ENCODE assay signal across 31 cellular contexts in the genomic region with DNA sequence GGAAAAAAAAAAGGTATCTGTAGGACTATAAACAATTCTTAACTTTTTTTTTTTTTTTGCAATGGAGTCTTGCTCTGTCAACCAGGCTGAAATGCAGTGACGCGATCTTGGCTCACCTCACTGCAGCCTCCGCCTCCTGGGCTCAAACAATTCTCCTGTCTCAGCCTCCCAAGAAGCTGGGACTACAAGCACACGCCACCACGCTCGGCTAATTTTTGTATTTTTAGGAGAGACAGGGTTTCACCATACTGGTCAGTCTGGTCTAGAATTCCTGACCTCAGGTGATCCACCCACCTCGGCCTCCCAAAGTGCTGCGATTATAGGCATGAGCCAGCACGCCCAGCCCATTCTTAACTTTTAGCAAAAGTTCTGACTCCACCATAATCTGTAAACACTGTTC. TPM values are rescaled to one million over a fixed set of nuclear protein-coding genes. Genes with fewer than 3 reads are reported as not detected.
DNase-seq lines count a peak whose midpoint lies in the region; ATAC-seq and TF ChIP-seq lines count a peak whose summit lies in the region.
"Had no signal": no experiment of that assay in that cellular context is flagged by ENCODE, and none has a peak within 500 bp of the region (broad histone marks: within the 10 kb centered on the region; RNA-seq: fewer than 3 reads in every experiment).

No MANE protein-coding gene starts in this region.

- no peak overlapping the region for H2AFZ ChIP-seq in trophoblast cell (ENCODE audit: insufficient read depth, low read length, poor library complexity)

- peaks cover 17 to 21% of the 10 kb centered on the region in 2 experiments for H3K36me3 ChIP-seq in trophoblast cell (ENCODE audit: control insufficient read depth in 1 of 2, insufficient read depth in 2 of 2, low read length in 2 of 2)
- peaks cover under 1 to 95% of the 10 kb centered on the region in 2 donors for H3K36me3 ChIP-seq in gastroesophageal sphincter

- no peak overlapping the region for H4K8ac ChIP-seq in trophoblast cell (ENCODE audit: low read depth, low read length)

- no peaks in the 10 kb centered on the region for H3K9me3 ChIP-seq in trophoblast cell (ENCODE audit: insufficient read depth, low read depth, low read length)
- H3K9me3 ChIP-seq in gastroesophageal sphincter: no peaks in the 10 kb centered on the region
- H3K9me3 ChIP-seq: A549; BE2C; BLaER1; BLaER1 treated with 17β-estradiol and CSF1 and Interleukin-3, amounts not matched to agents 10 nM and 100 nM; Caco-2 had no signal

- H3K4ac ChIP-seq in trophoblast cell (ENCODE audit: low read depth, low read length): no peak overlapping the region

- H3K4me1 ChIP-seq in trophoblast cell (ENCODE audit: control insufficient read depth in 1 of 2, insufficient read depth in 2 of 2, low read length in 2 of 2) (no peaks in the 10 kb centered on the region), gastroesophageal sphincter (no peaks in the 10 kb centered on the region)
- H3K4me1 ChIP-seq: A549; BE2C; BLaER1; BLaER1 treated with 17β-estradiol and CSF1 and Interleukin-3, amounts not matched to agents 10 nM and 100 nM had no signal

- no peak for TF ChIP-seq EP300 in gastroesophageal sphincter (IDR thresholded peaks at IDR 0.05)

- TF ChIP-seq CTCF in epithelial cell of esophagus (IDR thresholded peaks at IDR 0.05; ENCODE audit: insufficient read depth, low read depth, low read length, missing control alignments) (no peak), gastroesophageal sphincter (IDR thresholded peaks at IDR 0.05) (no peak)

- no peak overlapping the region for H4K12ac ChIP-seq in trophoblast cell (ENCODE audit: low read depth, low read length)

- H3K27me3 ChIP-seq in trophoblast cell (ENCODE audit: insufficient read depth, low read length) (no peaks in the 10 kb centered on the region), gastroesophageal sphincter (no peaks in the 10 kb centered on the region)
- H3K27me3 ChIP-seq: BE2C; BLaER1; BLaER1 treated with 17β-estradiol and CSF1 and Interleukin-3, amounts not matched to agents 10 nM and 100 nM had no signal

- no peak overlapping the region for H4K91ac ChIP-seq in trophoblast cell (ENCODE audit: low read depth, low read length)

- H3K4me3 ChIP-seq in epithelial cell of esophagus (ENCODE audit: low read length) (no peak overlapping the region), trophoblast cell (ENCODE audit: low read depth, low read length) (no peak overlapping the region), gastroesophageal sphincter (no peak overlapping the region)
- H3K4me3 ChIP-seq: A549; BLaER1; BLaER1 treated with 17β-estradiol and CSF1 and Interleukin-3, amounts not matched to agents 10 nM and 100 nM had no signal

- H3K18ac ChIP-seq in trophoblast cell (ENCODE audit: low read length): no peak overlapping the region

- TF ChIP-seq POLR2A in gastroesophageal sphincter (IDR thresholded peaks at IDR 0.05): no peak

- no peak for ATAC-seq in gastroesophageal sphincter
- ATAC-seq: A549; CD8-positive, alpha-beta T cell had no signal

- no peak overlapping the region for H3K23ac ChIP-seq in trophoblast cell (ENCODE audit: low read length)

- no peak overlapping the region for H3K9ac ChIP-seq in trophoblast cell (ENCODE audit: low read length)
- H3K9ac ChIP-seq: BLaER1; BLaER1 treated with 17β-estradiol and CSF1 and Interleukin-3, amounts not matched to agents 10 nM and 100 nM had no signal

- no peak overlapping the region for H3K14ac ChIP-seq in trophoblast cell (ENCODE audit: low read length)

- H3K79me2 ChIP-seq in trophoblast cell (ENCODE audit: control insufficient read depth, insufficient read depth, low read length, poor library complexity): no peaks in the 10 kb centered on the region

- WGBS in trophoblast cell (ENCODE audit: extremely low coverage, insufficient coverage, insufficient read length): no CpG with 5 or more reads among the region's 9 CpGs
- WGBS in gastroesophageal sphincter (ENCODE audit: low coverage in 1 of 2), 2 donors: 94 to 98% methylated on average over 9 of the region's 9 CpGs

- no peak overlapping the region for H2BK120ac ChIP-seq in trophoblast cell (ENCODE audit: insufficient read depth, low read length, poor library complexity)

- DNase-seq in epithelial cell of esophagus (ENCODE audit: low read depth) (peak; percentile 5), islet precursor cell (peak; percentile 47), trophoblast cell (peak; percentile 92 to 94), NCI-H1048 (lab: John Stamatoyannopoulos, UW) (no peak), superior temporal gyrus (ENCODE audit: extremely low spot score) (no peak)
- DNase-seq: 8988T; ACHN; AML-193; BE2C; C1 segment of cervical spinal cord; Caco-2; Calu3; CD4-positive, alpha-beta memory T cell; CD4-positive, alpha-beta T cell; CD4-positive, CD25-positive, alpha-beta regulatory T cell; CD8-positive, alpha-beta memory T cell; CD8-positive, alpha-beta T cell; COR-L47; DMS 273 treated with DMSO at 0.1 percent for 48 hours; DMS153; DMS53; DMS79; DMS79 treated with DMSO at 0.1 percent for 48 hours; DND-41; EL had no signal

- H3K4me2 ChIP-seq in trophoblast cell (ENCODE audit: low read length): no peak overlapping the region
- H3K4me2 ChIP-seq: A549; BLaER1; BLaER1 treated with 17β-estradiol and CSF1 and Interleukin-3, amounts not matched to agents 10 nM and 100 nM had no signal

- H2BK12ac ChIP-seq in trophoblast cell (ENCODE audit: low read length): no peak overlapping the region

- H3K27ac ChIP-seq in trophoblast cell (ENCODE audit: low read depth, low read length): no peak overlapping the region
- no peak overlapping the region for H3K27ac ChIP-seq in gastroesophageal sphincter
- H3K27ac ChIP-seq: 22Rv1; A549; BLaER1; BLaER1 treated with 17β-estradiol and CSF1 and Interleukin-3, amounts not matched to agents 10 nM and 100 nM; C4-2B had no signal

- no peak overlapping the region for H2AK5ac ChIP-seq in trophoblast cell (ENCODE audit: low read length)

- H3K79me1 ChIP-seq in trophoblast cell (ENCODE audit: low read length): no peaks in the 10 kb centered on the region

- no peak overlapping the region for H2BK5ac ChIP-seq in trophoblast cell (ENCODE audit: low read depth, low read length, poor library complexity)

RNA-seq across cellular contexts. Expression of a gene that starts 50.5 kb away (rescaled TPM):
- polyA plus RNA-seq in trophoblast cell (2013): 23.5 and 24.5 TPM in 2 replicates
- 10 to 100 TPM; 29.1 to 82.0 (median 40.3) TPM for total RNA-seq in gastroesophageal sphincter

Comparison
In these comparisons a context has a peak if more than half of its experiments do, and no peak if none do; other contexts are left out.
1. DNase-seq: peak in epithelial cell of esophagus (single experiment), islet precursor cell (single experiment) and trophoblast cell (2 of 2); none in NCI-H1048 (single experiment) and superior temporal gyrus (single experiment).